Comparison of ENCODE assay signal across 24 cellular contexts in genomic region chr7:123155571-123155970, GRCh38. TPM values are rescaled to one million over a fixed set of nuclear protein-coding genes. Genes with fewer than 3 reads are reported as not detected.
"Had no signal": no experiment of that assay in that cellular context is flagged by ENCODE, and none has a peak within 500 bp of the region (broad histone marks: within the 10 kb centered on the region; RNA-seq: fewer than 3 reads in every experiment).

No MANE protein-coding gene starts in this region.

- H3K27me3 Mint-ChIP-seq: T-helper 17 cell had no signal

- H3K27ac ChIP-seq: RWPE1 had no signal

- H3K27ac Mint-ChIP-seq: T-helper 17 cell had no signal

- DNase-seq: IMR-90, Karpas-422, KG1, MM.1S, NCI-H1092 treated with DMSO at 0.1 percent for 48 hours, NCI-H1436, NCI-H187, NCI-H2029, NCI-H2081 treated with DMSO at 0.1 percent for 48 hours, NCI-H2171, NCI-H226, NCI-H446, NCI-H510A, NCI-H524 treated with DMSO at 0.1 percent for 48 hours, SHP77, T-helper 1 cell, T-helper 17 cell had no signal

- H3K4me3 Mint-ChIP-seq: T-helper 17 cell had no signal

- ATAC-seq: HepG2, Panc1, SK-N-SH treated with all-trans-retinoic acid at 6 μM for 48 hours, T-helper 17 cell had no signal

- FAIRE-seq: HepG2 had no signal

RNA-seq across cellular contexts. Expression of gene SLC13A1, which starts 44.2 kb away (rescaled TPM):
- total RNA-seq: HepG2, HT1080, IMR-90, M059J, SK-MEL-5, T-helper 17 cell had no signal
- polyA plus RNA-seq: HepG2, IMR-90 had no signal
